In the genomic region with DNA sequence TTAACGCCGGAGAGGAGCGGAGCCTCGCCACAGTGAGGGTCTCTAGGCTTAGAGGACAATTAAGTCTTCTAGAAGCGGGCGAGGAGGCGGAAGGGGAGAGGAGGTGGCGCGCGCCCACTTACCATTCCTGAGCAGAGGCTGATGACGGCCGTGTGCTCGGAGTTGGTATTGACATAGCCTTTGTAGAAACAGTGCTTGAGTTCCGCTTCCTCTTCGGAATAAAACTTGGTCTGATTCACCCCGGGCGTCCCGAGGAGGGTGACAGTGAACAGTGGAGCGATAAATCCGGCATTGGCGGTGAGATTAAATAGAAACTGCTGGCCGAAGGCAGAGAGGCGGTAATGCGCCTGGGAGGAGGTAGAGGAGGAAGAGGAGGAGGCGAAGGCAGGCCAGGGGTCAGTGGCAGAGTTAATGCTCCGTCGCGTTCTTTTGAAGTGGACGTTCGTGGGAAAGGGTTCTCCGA, we compare ENCODE assay signal across 8 cellular contexts. TPM values are rescaled to one million over a fixed set of nuclear protein-coding genes. Genes with fewer than 3 reads are reported as not detected.
DNase-seq lines count a peak whose midpoint lies in the region; ATAC-seq and TF ChIP-seq lines count a peak whose summit lies in the region.

No MANE protein-coding gene starts in this region.

- H3K4me1 ChIP-seq in ovary (ENCODE audit: insufficient read depth): peaks cover 11% of the 10 kb centered on the region

- peak overlapping the region; percentile 96 to 98 for H3K27ac ChIP-seq in ovary

- ATAC-seq in GM18868 (IDR thresholded peaks at IDR 0.05; ENCODE audit: unreplicated experiment): peak; percentile 61
- ATAC-seq in GM21786 (IDR thresholded peaks at IDR 0.05; ENCODE audit: unreplicated experiment): no peak
- ATAC-seq in GM18870 (IDR thresholded peaks at IDR 0.05; ENCODE audit: unreplicated experiment): no peak

- intact Hi-C loops in ovary (cut with DNase I): loop anchor here (5.0 to 10.0 kb wide), 8 partner anchors 72 to 488 kb away; no protein-coding TSS in a partner anchor

- no peaks in the 10 kb centered on the region for H3K9me3 ChIP-seq in ovary

- H3K27me3 ChIP-seq in ovary: no peaks in the 10 kb centered on the region

- TF ChIP-seq CTCF in foreskin fibroblast (IDR thresholded peaks at IDR 0.05; ENCODE audit: low read depth, low read length) (no peak), ovary (IDR thresholded peaks at IDR 0.05) (peak in 1 of 3 donors; percentile 6)

- no peak for TF ChIP-seq POLR2A in ovary (IDR thresholded peaks at IDR 0.05)

- peak overlapping the region; percentile 71 to 82 for H3K4me3 ChIP-seq in foreskin fibroblast (ENCODE audit: low read depth in 1 of 2, low read length in 2 of 2)
- H3K4me3 ChIP-seq in ovary: peak overlapping the region; percentile 72

- TF ChIP-seq EP300 in ovary (IDR thresholded peaks at IDR 0.05): no peak

- H3K36me3 ChIP-seq in ovary: no peaks in the 10 kb centered on the region

- WGBS in ovary, 3 donors: 0 to 1% (median 1%) methylated on average over 31 of the region's 31 CpGs

- DNase-seq in RPMI8226 (peak; percentile 29), foreskin fibroblast (peak; percentile 67 to 79), ovary (no peak), COR-L47 (lab: John Stamatoyannopoulos, UW) (no peak), activated T-cell treated with anti-CD3 and anti-CD28 coated beads for 4 hours (no peak)

RNA-seq across cellular contexts. Expression of a gene that starts 1.3 kb away (rescaled TPM):
- 10 to 100 TPM; 20.1 to 88.8 (median 38.5) TPM for total RNA-seq in ovary
- 10 to 100 TPM; 11.8 to 28.8 TPM for polyA plus RNA-seq in ovary

Comparison
In these comparisons a context has a peak if more than half of its experiments do, and no peak if none do; other contexts are left out.
1. DNase-seq: peak in RPMI8226 (single experiment) and foreskin fibroblast (2 of 2); none in ovary (0 of 5), COR-L47 (single experiment) and activated T-cell treated with anti-CD3 and anti-CD28 coated beads for 4 hours (single experiment).